Comparison of ENCODE assay signal across 26 cellular contexts in genomic region chr20:63543733-63544132, GRCh38. TPM values are rescaled to one million over a fixed set of nuclear protein-coding genes. Genes with fewer than 3 reads are reported as not detected.
"Had no signal": no experiment of that assay in that cellular context is flagged by ENCODE, and none has a peak within 500 bp of the region (broad histone marks: within the 10 kb centered on the region; RNA-seq: fewer than 3 reads in every experiment).

No MANE protein-coding gene starts in this region.

- H3K36me3 Mint-ChIP-seq: brain had no signal

- H3K27me3 Mint-ChIP-seq: activated CD8-positive, alpha-beta T cell treated with anti-CD3 and anti-CD28 coated beads for 36 hours; activated T-cell treated with anti-CD3 and anti-CD28 coated beads, Interleukin-2, amount 50 U/mL, for 24 hours had no signal

- H3K4me1 ChIP-seq: uterus had no signal

- H3K9me3 ChIP-seq: colonic mucosa, heart left ventricle, thyroid gland, uterus had no signal

- ATAC-seq: activated CD8-positive, alpha-beta T cell treated with anti-CD3 and anti-CD28 coated beads for 36 hours; activated naive CD8-positive, alpha-beta T cell treated with anti-CD3 and anti-CD28 coated beads, Interleukin-2, amount 50 U/mL, for 24 hours; heart left ventricle; left lobe of liver had no signal

- H3K4me3 ChIP-seq: colonic mucosa, heart left ventricle, thyroid gland, uterus had no signal

- DNase-seq: activated CD4-positive, alpha-beta T cell treated with anti-CD3 and anti-CD28 coated beads, Interleukin-2, amount 10 ng/mL, durations not matched to agents 24 days and 14 days; activated CD8-positive, alpha-beta T cell treated with anti-CD3 and anti-CD28 coated beads for 36 hours; activated naive CD4-positive, alpha-beta T cell treated with Interleukin-2 at 50 U/mL for 16 hours; activated naive CD8-positive, alpha-beta T cell treated with anti-CD3 and anti-CD28 coated beads, Interleukin-2, amount 50 U/mL, for 24 hours; activated T-cell treated with anti-CD3 and anti-CD28 coated beads, Interleukin-2, amount 50 U/mL, for 24 hours; anterior cingulate cortex; colonic mucosa; heart left ventricle; kidney; midbrain; stimulated activated CD4-positive, alpha-beta T cell treated with anti-CD3 and anti-CD28 coated beads, Interleukin-12 subunit alpha, Interleukin-12 subunit beta, amount 100 ng/mL, for 4 hours; stimulated activated CD4-positive, alpha-beta T cell treated with anti-CD3 and anti-CD28 coated beads, Interleukin-1b, Interleukin-23, amount 100 ng/mL, for 48 hours; stimulated activated CD8-positive, alpha-beta memory T cell treated with anti-CD3 and anti-CD28 coated beads, Interleukin-4, amount 100 ng/mL, for 48 hours; stimulated activated naive CD4-positive, alpha-beta T cell treated with Interleukin-2 at 50 U/mL for 16 hours; T-helper 9 cell; thyroid gland; uterus had no signal

- H3K27me3 ChIP-seq: thyroid gland, uterus had no signal

- H3K4me3 Mint-ChIP-seq: activated CD4-positive, alpha-beta T cell treated with anti-CD3 and anti-CD28 coated beads, Interleukin-2, amount 10 ng/mL, durations not matched to agents 24 days and 14 days; activated CD8-positive, alpha-beta T cell treated with anti-CD3 and anti-CD28 coated beads for 36 hours; activated naive CD8-positive, alpha-beta T cell treated with anti-CD3 and anti-CD28 coated beads, Interleukin-2, amount 50 U/mL, for 24 hours; activated T-cell treated with anti-CD3 and anti-CD28 coated beads, Interleukin-2, amount 50 U/mL, for 24 hours; central memory CD8-positive, alpha-beta T cell had no signal

- H3K27ac ChIP-seq: colonic mucosa, heart left ventricle, thyroid gland, uterus had no signal

- H3K9me3 Mint-ChIP-seq: activated CD4-positive, alpha-beta T cell treated with anti-CD3 and anti-CD28 coated beads, Interleukin-2, amount 10 ng/mL, durations not matched to agents 24 days and 14 days; activated CD8-positive, alpha-beta T cell treated with anti-CD3 and anti-CD28 coated beads for 36 hours; activated naive CD8-positive, alpha-beta T cell treated with anti-CD3 and anti-CD28 coated beads, Interleukin-2, amount 50 U/mL, for 24 hours; activated T-cell treated with anti-CD3 and anti-CD28 coated beads, Interleukin-2, amount 50 U/mL, for 24 hours; activated T-helper 2 cell treated with anti-CD3 and anti-CD28 coated beads, Interferon-gamma antibody, Interleukin-2, Interleukin-4, amounts not matched to agents 10 μg/mL and 5 μg/mL and 100 μg/mL, durations not matched to agents 14 hours and 24 hours and 36 hours; brain; central memory CD8-positive, alpha-beta T cell had no signal

- H3K36me3 ChIP-seq: colonic mucosa, heart left ventricle, thyroid gland, uterus had no signal

- H3K27ac Mint-ChIP-seq: activated CD4-positive, alpha-beta T cell treated with anti-CD3 and anti-CD28 coated beads, Interleukin-2, amount 10 ng/mL, durations not matched to agents 24 days and 14 days; activated CD8-positive, alpha-beta T cell treated with anti-CD3 and anti-CD28 coated beads for 36 hours; activated naive CD8-positive, alpha-beta T cell treated with anti-CD3 and anti-CD28 coated beads, Interleukin-2, amount 50 U/mL, for 24 hours; activated T-cell treated with anti-CD3 and anti-CD28 coated beads, Interleukin-2, amount 50 U/mL, for 24 hours; activated T-helper 2 cell treated with anti-CD3 and anti-CD28 coated beads, Interferon-gamma antibody, Interleukin-2, Interleukin-4, amounts not matched to agents 10 μg/mL and 5 μg/mL and 100 μg/mL, durations not matched to agents 14 hours and 24 hours and 36 hours; progenitor cell of endocrine pancreas had no signal

- H3K4me1 Mint-ChIP-seq: brain had no signal

RNA-seq across cellular contexts. Expression of gene SRMS, which starts 3.8 kb away (rescaled TPM):
- total RNA-seq: activated CD4-positive, alpha-beta T cell treated with anti-CD3 and anti-CD28 coated beads, Interleukin-2, amount 10 ng/mL, durations not matched to agents 24 days and 14 days; activated CD8-positive, alpha-beta T cell treated with anti-CD3 and anti-CD28 coated beads for 36 hours; activated T-helper 2 cell treated with anti-CD3 and anti-CD28 coated beads, Interferon-gamma antibody, Interleukin-2, Interleukin-4, amounts not matched to agents 10 μg/mL and 5 μg/mL and 100 μg/mL, durations not matched to agents 14 hours and 24 hours and 36 hours; frontal cortex; heart left ventricle; left lobe of liver; lung microvascular endothelial cell; osteoblast; progenitor cell of endocrine pancreas; subcutaneous adipose tissue; thyroid gland; uterus had no signal

RNA-seq across cellular contexts. Expression of gene PTK6, which starts 6.6 kb away (rescaled TPM):
- total RNA-seq: frontal cortex, lung microvascular endothelial cell, osteoblast had no signal

RNA-seq across cellular contexts. Expression of gene FNDC11, which starts 10.2 kb away (rescaled TPM):
- total RNA-seq: left lobe of liver, osteoblast had no signal
